30 cellular contexts compared by ENCODE assay signal in the genomic region with DNA sequence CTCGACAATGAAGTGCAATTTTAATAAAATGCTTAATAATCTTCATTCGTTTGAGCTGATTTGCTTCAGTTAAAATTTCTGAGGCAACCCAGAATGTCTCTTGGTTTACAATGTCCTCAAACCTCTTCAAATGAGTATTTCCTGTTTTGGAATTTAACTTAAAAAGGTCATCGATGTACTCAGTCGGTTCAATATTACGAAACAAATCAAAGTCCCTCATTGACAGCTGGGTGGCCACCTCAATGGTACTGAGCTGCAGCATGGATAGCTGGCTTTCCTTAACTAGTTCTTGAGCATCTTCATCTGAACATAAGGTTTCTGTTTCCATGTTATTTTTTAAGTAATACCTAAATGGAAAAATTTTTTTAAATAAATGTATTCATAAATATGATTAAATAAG.
"Had no signal": no experiment of that assay in that cellular context is flagged by ENCODE, and none has a peak within 500 bp of the region (broad histone marks: within the 10 kb centered on the region; RNA-seq: fewer than 3 reads in every experiment).

No MANE protein-coding gene starts in this region.

- DNase-seq: activated CD4-positive, alpha-beta T cell treated with anti-CD3 and anti-CD28 coated beads, Interleukin-2, amount 10 ng/mL, durations not matched to agents 24 days and 14 days; activated CD4-positive, alpha-beta T cell treated with anti-CD3 and anti-CD28 coated beads, Interleukin-2, amount 50 U/mL, for 4 hours; activated CD8-positive, alpha-beta T cell treated with anti-CD3 and anti-CD28 coated beads for 36 hours; activated effector memory CD4-positive, alpha-beta T cell treated with anti-CD3 and anti-CD28 coated beads, Interleukin-2, amount 50 U/mL, for 16 hours; activated naive CD4-positive, alpha-beta T cell; activated T-cell treated with anti-CD3 and anti-CD28 coated beads, Interleukin-2, amount 50 U/mL, for 1 hour; activated T-cell treated with anti-CD3 and anti-CD28 coated beads, Interleukin-2, amount 50 U/mL, for 72 hours; anterior cingulate cortex; Kasumi-1; KG1; MM.1S; MV-4-11; NCI-H1092; NCI-H1436 treated with DMSO at 0.1 percent for 48 hours; NCI-H187; NCI-H2107; NCI-H345; NCI-H524 treated with DMSO at 0.1 percent for 48 hours; PC-3; Peyer's patch; RPMI8226; SHP77 treated with DMSO at 0.1 percent for 48 hours had no signal

- H3K27me3 ChIP-seq: Peyer's patch, SJSA1 had no signal

- H3K4me1 ChIP-seq: Peyer's patch, SJSA1 had no signal

- H3K4me3 Mint-ChIP-seq: activated CD4-positive, alpha-beta T cell treated with anti-CD3 and anti-CD28 coated beads, Interleukin-2, amount 10 ng/mL, durations not matched to agents 24 days and 14 days; activated CD8-positive, alpha-beta T cell treated with anti-CD3 and anti-CD28 coated beads for 36 hours; activated T-cell treated with anti-CD3 and anti-CD28 coated beads, Interleukin-2, amount 50 U/mL, for 72 hours; activated T-helper 17 cell treated with anti-CD3 and anti-CD28 coated beads, Interleukin-2, amount 50 U/mL, for 72 hours; brain; central memory CD8-positive, alpha-beta T cell; T-helper 2 cell treated with Interferon-gamma antibody and Interleukin-4, amounts not matched to agents 5 μg/mL and 100 μg/mL, for 36 hours had no signal

- H3K9me3 Mint-ChIP-seq: activated CD4-positive, alpha-beta T cell treated with anti-CD3 and anti-CD28 coated beads, Interleukin-2, amount 10 ng/mL, durations not matched to agents 24 days and 14 days; activated CD8-positive, alpha-beta T cell treated with anti-CD3 and anti-CD28 coated beads for 36 hours; activated T-helper 17 cell treated with anti-CD3 and anti-CD28 coated beads, Interleukin-2, amount 50 U/mL, for 72 hours; central memory CD8-positive, alpha-beta T cell; T-helper 1 cell treated with Interleukin-12 subunit alpha and Interleukin-12 subunit beta and Interleukin-4 antibody, amounts not matched to agents 30 μg/mL and 1 μg/mL, for 36 hours; T-helper 2 cell treated with Interferon-gamma antibody and Interleukin-4, amounts not matched to agents 5 μg/mL and 100 μg/mL, for 36 hours had no signal

- H3K9me3 ChIP-seq: Peyer's patch, SJSA1, SK-N-SH had no signal

- ATAC-seq: activated CD8-positive, alpha-beta T cell treated with anti-CD3 and anti-CD28 coated beads for 36 hours; activated naive CD4-positive, alpha-beta T cell treated with anti-CD3 and anti-CD28 coated beads, Interleukin-2, amount 50 U/mL, for 72 hours; activated T-cell treated with anti-CD3 and anti-CD28 coated beads, Interleukin-2, amount 50 U/mL, for 72 hours; activated T-helper 17 cell treated with anti-CD3 and anti-CD28 coated beads, Interleukin-2, amount 50 U/mL, for 72 hours; PC-3 had no signal

- H3K27ac Mint-ChIP-seq: activated CD4-positive, alpha-beta T cell treated with anti-CD3 and anti-CD28 coated beads, Interleukin-2, amount 10 ng/mL, durations not matched to agents 24 days and 14 days; brain; T-helper 1 cell treated with Interleukin-12 subunit alpha and Interleukin-12 subunit beta and Interleukin-4 antibody, amounts not matched to agents 30 μg/mL and 1 μg/mL, for 36 hours; T-helper 2 cell treated with Interferon-gamma antibody and Interleukin-4, amounts not matched to agents 5 μg/mL and 100 μg/mL, for 36 hours had no signal

- H3K9ac ChIP-seq: SK-N-SH had no signal

- H3K27me3 Mint-ChIP-seq: activated CD4-positive, alpha-beta T cell treated with anti-CD3 and anti-CD28 coated beads, Interleukin-2, amount 10 ng/mL, durations not matched to agents 24 days and 14 days; activated CD8-positive, alpha-beta T cell treated with anti-CD3 and anti-CD28 coated beads for 36 hours; activated T-helper 17 cell treated with anti-CD3 and anti-CD28 coated beads, Interleukin-2, amount 50 U/mL, for 72 hours; brain; central memory CD8-positive, alpha-beta T cell had no signal

- H3K4me2 ChIP-seq: SK-N-SH had no signal

- H3K27ac ChIP-seq: Peyer's patch, SJSA1 had no signal

- H3K4me3 ChIP-seq: Peyer's patch, SJSA1 had no signal
